1 cellular context compared by ENCODE assay signal in the genomic region with DNA sequence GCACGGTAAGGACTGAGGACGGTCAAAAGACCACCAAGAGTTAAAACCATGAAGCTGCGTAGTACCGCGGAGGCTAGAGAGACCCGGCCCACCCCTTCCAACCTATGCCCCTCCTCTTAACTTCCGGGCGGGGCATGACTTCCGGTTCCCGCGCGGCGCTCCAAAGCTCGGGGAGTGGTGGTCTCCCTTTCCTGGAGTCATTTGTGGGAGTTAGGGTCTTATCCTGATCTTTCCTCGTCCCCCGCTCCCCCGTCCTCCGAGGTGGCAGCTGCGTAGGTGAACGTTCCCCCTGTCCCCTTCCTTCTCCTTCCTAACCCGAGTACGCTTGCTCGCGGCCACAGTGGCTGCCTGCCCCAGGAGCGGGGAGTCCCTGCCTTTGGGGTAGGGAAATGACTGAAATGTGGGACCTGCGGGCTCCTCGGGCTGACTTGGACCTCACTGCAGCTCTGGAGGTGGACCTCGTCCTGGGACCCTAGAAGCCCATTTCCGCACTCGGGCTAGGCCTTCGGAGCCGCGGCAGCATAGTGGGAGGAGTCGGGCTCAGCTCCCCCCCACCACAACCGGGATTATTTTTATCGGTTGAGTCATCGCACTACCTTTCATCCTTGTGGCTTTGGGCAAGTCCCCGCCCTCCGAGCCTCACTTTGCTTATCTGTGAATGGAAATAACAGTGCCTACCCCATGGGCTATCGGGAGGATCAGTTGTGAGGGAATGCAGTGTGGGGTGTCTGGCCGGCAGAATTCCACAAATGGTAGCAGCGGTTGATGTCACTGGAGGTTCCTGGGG.
TF ChIP-seq lines count a peak whose summit lies in the region.

No MANE protein-coding gene starts in this region.

TF ChIP-seq in K562, 482 proteins besides CTCF, POLR2A, EP300 and RAD21 (continued from another document and continues in another):
- TF ChIP-seq, protein P1, sequence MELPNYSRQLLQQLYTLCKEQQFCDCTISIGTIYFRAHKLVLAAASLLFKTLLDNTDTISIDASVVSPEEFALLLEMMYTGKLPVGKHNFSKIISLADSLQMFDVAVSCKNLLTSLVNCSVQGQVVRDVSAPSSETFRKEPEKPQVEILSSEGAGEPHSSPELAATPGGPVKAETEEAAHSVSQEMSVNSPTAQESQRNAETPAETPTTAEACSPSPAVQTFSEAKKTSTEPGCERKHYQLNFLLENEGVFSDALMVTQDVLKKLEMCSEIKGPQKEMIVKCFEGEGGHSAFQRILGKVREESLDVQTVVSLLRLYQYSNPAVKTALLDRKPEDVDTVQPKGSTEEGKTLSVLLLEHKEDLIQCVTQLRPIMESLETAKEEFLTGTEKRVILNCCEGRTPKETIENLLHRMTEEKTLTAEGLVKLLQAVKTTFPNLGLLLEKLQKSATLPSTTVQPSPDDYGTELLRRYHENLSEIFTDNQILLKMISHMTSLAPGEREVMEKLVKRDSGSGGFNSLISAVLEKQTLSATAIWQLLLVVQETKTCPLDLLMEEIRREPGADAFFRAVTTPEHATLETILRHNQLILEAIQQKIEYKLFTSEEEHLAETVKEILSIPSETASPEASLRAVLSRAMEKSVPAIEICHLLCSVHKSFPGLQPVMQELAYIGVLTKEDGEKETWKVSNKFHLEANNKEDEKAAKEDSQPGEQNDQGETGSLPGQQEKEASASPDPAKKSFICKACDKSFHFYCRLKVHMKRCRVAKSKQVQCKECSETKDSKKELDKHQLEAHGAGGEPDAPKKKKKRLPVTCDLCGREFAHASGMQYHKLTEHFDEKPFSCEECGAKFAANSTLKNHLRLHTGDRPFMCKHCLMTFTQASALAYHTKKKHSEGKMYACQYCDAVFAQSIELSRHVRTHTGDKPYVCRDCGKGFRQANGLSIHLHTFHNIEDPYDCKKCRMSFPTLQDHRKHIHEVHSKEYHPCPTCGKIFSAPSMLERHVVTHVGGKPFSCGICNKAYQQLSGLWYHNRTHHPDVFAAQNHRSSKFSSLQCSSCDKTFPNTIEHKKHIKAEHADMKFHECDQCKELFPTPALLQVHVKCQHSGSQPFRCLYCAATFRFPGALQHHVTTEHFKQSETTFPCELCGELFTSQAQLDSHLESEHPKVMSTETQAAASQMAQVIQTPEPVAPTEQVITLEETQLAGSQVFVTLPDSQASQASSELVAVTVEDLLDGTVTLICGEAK (IDR thresholded peaks at IDR 0.05), result peak; percentile 96
- TF ChIP-seq, protein P1 (CRISPR knock-in tag; IDR thresholded peaks at IDR 0.05), result no peak
- TF ChIP-seq, protein P2, sequence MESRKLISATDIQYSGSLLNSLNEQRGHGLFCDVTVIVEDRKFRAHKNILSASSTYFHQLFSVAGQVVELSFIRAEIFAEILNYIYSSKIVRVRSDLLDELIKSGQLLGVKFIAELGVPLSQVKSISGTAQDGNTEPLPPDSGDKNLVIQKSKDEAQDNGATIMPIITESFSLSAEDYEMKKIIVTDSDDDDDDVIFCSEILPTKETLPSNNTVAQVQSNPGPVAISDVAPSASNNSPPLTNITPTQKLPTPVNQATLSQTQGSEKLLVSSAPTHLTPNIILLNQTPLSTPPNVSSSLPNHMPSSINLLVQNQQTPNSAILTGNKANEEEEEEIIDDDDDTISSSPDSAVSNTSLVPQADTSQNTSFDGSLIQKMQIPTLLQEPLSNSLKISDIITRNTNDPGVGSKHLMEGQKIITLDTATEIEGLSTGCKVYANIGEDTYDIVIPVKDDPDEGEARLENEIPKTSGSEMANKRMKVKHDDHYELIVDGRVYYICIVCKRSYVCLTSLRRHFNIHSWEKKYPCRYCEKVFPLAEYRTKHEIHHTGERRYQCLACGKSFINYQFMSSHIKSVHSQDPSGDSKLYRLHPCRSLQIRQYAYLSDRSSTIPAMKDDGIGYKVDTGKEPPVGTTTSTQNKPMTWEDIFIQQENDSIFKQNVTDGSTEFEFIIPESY (CRISPR knock-in tag; IDR thresholded peaks at IDR 0.05), result peak; percentile 24; the same call in 1 of the 2 replicates
- peak; percentile 66; the same call in 1 of the 2 replicates for TF ChIP-seq POLR2AphosphoS2 (IDR thresholded peaks at IDR 0.05; ENCODE audit: low read length)
- TF ChIP-seq ARNT (IDR thresholded peaks at IDR 0.05), result peak; percentile 34 to 67; a peak in 1 of 4 replicates
- peak; percentile 83; the same call in 1 of the 2 replicates for TF ChIP-seq GTF2F1 (IDR thresholded peaks at IDR 0.05; ENCODE audit: low read depth, low read length)
- TF ChIP-seq, protein P3, sequence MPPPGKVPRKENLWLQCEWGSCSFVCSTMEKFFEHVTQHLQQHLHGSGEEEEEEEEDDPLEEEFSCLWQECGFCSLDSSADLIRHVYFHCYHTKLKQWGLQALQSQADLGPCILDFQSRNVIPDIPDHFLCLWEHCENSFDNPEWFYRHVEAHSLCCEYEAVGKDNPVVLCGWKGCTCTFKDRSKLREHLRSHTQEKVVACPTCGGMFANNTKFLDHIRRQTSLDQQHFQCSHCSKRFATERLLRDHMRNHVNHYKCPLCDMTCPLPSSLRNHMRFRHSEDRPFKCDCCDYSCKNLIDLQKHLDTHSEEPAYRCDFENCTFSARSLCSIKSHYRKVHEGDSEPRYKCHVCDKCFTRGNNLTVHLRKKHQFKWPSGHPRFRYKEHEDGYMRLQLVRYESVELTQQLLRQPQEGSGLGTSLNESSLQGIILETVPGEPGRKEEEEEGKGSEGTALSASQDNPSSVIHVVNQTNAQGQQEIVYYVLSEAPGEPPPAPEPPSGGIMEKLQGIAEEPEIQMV (tag; conservative IDR thresholded peaks at IDR 0.05; ENCODE audit: low read depth), result no peak
- TF ChIP-seq, protein P4, sequence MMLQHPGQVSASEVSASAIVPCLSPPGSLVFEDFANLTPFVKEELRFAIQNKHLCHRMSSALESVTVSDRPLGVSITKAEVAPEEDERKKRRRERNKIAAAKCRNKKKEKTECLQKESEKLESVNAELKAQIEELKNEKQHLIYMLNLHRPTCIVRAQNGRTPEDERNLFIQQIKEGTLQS (IDR thresholded peaks at IDR 0.05), result peak; percentile 93
- TF ChIP-seq, protein P4 (CRISPR knock-in tag; conservative IDR thresholded peaks at IDR 0.05), result peak; percentile 95; the same call in 1 of the 2 replicates
- no peak for TF ChIP-seq HMG20A (CRISPR knock-in tag; conservative IDR thresholded peaks at IDR 0.05)
- TF ChIP-seq TAL1 (IDR thresholded peaks at IDR 0.05), result peak; percentile 59; the same call in 1 of the 2 replicates
- TF ChIP-seq, protein P5, sequence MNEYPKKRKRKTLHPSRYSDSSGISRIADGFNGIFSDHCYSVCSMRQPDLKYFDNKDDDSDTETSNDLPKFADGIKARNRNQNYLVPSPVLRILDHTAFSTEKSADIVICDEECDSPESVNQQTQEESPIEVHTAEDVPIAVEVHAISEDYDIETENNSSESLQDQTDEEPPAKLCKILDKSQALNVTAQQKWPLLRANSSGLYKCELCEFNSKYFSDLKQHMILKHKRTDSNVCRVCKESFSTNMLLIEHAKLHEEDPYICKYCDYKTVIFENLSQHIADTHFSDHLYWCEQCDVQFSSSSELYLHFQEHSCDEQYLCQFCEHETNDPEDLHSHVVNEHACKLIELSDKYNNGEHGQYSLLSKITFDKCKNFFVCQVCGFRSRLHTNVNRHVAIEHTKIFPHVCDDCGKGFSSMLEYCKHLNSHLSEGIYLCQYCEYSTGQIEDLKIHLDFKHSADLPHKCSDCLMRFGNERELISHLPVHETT (CRISPR knock-in tag; conservative IDR thresholded peaks at IDR 0.05 in 1 of 2, IDR thresholded peaks at IDR 0.05 in 1 of 2), result 0 out of 4 replicates have a peak, but pooled peaks of 1 of the 2 experiments have one; percentile 42
- TF ChIP-seq ETS2 (tag; IDR thresholded peaks at IDR 0.05; ENCODE audit: borderline replicate concordance, poor library complexity, severe bottlenecking), result no peak
- TF ChIP-seq ZZZ3 (IDR thresholded peaks at IDR 0.05), result no peak
- TF ChIP-seq, protein P6, sequence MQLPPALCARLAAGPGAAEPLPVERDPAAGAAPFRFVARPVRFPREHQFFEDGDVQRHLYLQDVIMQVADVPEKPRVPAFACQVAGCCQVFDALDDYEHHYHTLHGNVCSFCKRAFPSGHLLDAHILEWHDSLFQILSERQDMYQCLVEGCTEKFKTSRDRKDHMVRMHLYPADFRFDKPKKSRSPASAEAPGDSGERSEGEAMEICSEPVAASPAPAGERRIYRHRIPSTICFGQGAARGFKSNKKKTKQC (CRISPR knock-in tag; IDR thresholded peaks at IDR 0.05), result peak; percentile 91
- peak; percentile 29 for TF ChIP-seq FOS (IDR thresholded peaks at IDR 0.05; ENCODE audit: extremely low read depth, insufficient read length)
- TF ChIP-seq DNMT1 (IDR thresholded peaks at IDR 0.05), result peak; percentile 34; the same call in 1 of the 2 replicates
- TF ChIP-seq, protein P7, sequence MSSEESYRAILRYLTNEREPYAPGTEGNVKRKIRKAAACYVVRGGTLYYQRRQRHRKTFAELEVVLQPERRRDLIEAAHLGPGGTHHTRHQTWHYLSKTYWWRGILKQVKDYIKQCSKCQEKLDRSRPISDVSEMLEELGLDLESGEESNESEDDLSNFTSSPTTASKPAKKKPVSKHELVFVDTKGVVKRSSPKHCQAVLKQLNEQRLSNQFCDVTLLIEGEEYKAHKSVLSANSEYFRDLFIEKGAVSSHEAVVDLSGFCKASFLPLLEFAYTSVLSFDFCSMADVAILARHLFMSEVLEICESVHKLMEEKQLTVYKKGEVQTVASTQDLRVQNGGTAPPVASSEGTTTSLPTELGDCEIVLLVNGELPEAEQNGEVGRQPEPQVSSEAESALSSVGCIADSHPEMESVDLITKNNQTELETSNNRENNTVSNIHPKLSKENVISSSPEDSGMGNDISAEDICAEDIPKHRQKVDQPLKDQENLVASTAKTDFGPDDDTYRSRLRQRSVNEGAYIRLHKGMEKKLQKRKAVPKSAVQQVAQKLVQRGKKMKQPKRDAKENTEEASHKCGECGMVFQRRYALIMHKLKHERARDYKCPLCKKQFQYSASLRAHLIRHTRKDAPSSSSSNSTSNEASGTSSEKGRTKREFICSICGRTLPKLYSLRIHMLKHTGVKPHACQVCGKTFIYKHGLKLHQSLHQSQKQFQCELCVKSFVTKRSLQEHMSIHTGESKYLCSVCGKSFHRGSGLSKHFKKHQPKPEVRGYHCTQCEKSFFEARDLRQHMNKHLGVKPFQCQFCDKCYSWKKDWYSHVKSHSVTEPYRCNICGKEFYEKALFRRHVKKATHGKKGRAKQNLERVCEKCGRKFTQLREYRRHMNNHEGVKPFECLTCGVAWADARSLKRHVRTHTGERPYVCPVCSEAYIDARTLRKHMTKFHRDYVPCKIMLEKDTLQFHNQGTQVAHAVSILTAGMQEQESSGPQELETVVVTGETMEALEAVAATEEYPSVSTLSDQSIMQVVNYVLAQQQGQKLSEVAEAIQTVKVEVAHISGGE (CRISPR knock-in tag; IDR thresholded peaks at IDR 0.05), result peak in 2 of 3 experiments; percentile 51 to 73; a peak in 2 of 6 replicates
- TF ChIP-seq ZNF354B (CRISPR knock-in tag; IDR thresholded peaks at IDR 0.05), result no peak
- TF ChIP-seq GABPA (tag; conservative IDR thresholded peaks at IDR 0.05; ENCODE audit: low read depth), result peak; percentile 99
- TF ChIP-seq NFATC3 (IDR thresholded peaks at IDR 0.05), result 0 out of 2 replicates have a peak, but pooled peaks have one; percentile 96
- TF ChIP-seq ZNF77 (CRISPR knock-in tag; IDR thresholded peaks at IDR 0.05), result no peak
- TF ChIP-seq TSC22D4 (tag; IDR thresholded peaks at IDR 0.05), result no peak
- no peak for TF ChIP-seq RBM34 (IDR thresholded peaks at IDR 0.05; ENCODE audit: borderline replicate concordance, insufficient read depth, low read length)
- peak; percentile 97 for TF ChIP-seq GTF2E2 (tag; IDR thresholded peaks at IDR 0.05)
- TF ChIP-seq TBL1XR1 (IDR thresholded peaks at IDR 0.05; ENCODE audit: low read length in 2 of 2), result peak; percentile 85 to 90
- peak; percentile 12 for TF ChIP-seq HLTF (IDR thresholded peaks at IDR 0.05)
- peak; percentile 65; the same call in 1 of the 2 replicates for TF ChIP-seq ZNF431 (CRISPR knock-in tag; IDR thresholded peaks at IDR 0.05)
- TF ChIP-seq MBD2 (IDR thresholded peaks at IDR 0.05; ENCODE audit: borderline replicate concordance, low read depth), result peak; percentile 67
- peak; percentile 56; the same call in 1 of the 2 replicates for TF ChIP-seq ZKSCAN1 (IDR thresholded peaks at IDR 0.05; ENCODE audit: low read depth, low read length)
- TF ChIP-seq HNRNPL (IDR thresholded peaks at IDR 0.05; ENCODE audit: low read depth, low read length), result no peak
